24 cellular contexts compared by ENCODE assay signal in genomic region chr1:29286194-29286767, GRCh38.
"Had no signal": no experiment of that assay in that cellular context is flagged by ENCODE, and none has a peak within 500 bp of the region (broad histone marks: within the 10 kb centered on the region; RNA-seq: fewer than 3 reads in every experiment).

No MANE protein-coding gene starts in this region.

- H3K27ac Mint-ChIP-seq: activated CD8-positive, alpha-beta T cell treated with anti-CD3 and anti-CD28 coated beads, Interleukin-2, amount 10 ng/mL, durations not matched to agents 7 days and 5 days; activated naive CD8-positive, alpha-beta T cell treated with anti-CD3 and anti-CD28 coated beads, Interleukin-2, amount 10 ng/mL, durations not matched to agents 7 days and 5 days; memory B cell; nephron progenitor cell had no signal

- H3K4me3 ChIP-seq: cardiac muscle cell, smooth muscle cell, testis had no signal

- H3K27ac ChIP-seq: cardiac muscle cell, testis had no signal

- H3K36me3 Mint-ChIP-seq: activated naive CD8-positive, alpha-beta T cell treated with anti-CD3 and anti-CD28 coated beads, Interleukin-2, amount 10 ng/mL, durations not matched to agents 7 days and 5 days; memory B cell had no signal

- DNase-seq: activated CD4-positive, alpha-beta T cell treated with anti-CD3 and anti-CD28 coated beads for 1 hour; activated CD4-positive, alpha-beta T cell treated with anti-CD3 and anti-CD28 coated beads, Interleukin-2, amount 50 U/mL, for 1 hour; activated CD8-positive, alpha-beta T cell treated with anti-CD3 and anti-CD28 coated beads, Interleukin-2, amount 10 ng/mL, durations not matched to agents 7 days and 5 days; activated naive CD4-positive, alpha-beta T cell treated with Interleukin-2 at 50 U/mL for 16 hours; activated naive CD8-positive, alpha-beta T cell treated with anti-CD3 and anti-CD28 coated beads, Interleukin-2, amount 10 ng/mL, durations not matched to agents 7 days and 5 days; activated T-cell treated with anti-CD3 and anti-CD28 coated beads, Interleukin-2, amount 50 U/mL, for 1 hour; amygdala; dermis blood vessel endothelial cell; effector CD8-positive, alpha-beta T cell; left cardiac atrium; nephron progenitor cell; occipital lobe; stimulated activated CD4-positive, alpha-beta T cell treated with anti-CD3 and anti-CD28 coated beads, Interleukin-2, amount 100 ng/mL, for 48 hours; stimulated activated CD8-positive, alpha-beta memory T cell treated with anti-CD3 and anti-CD28 coated beads, Interleukin-4, amount 100 ng/mL, for 48 hours; stimulated activated naive CD4-positive, alpha-beta T cell; T-helper 1 cell; T-helper 9 cell; testis; trophoblast cell had no signal

- H3K27me3 Mint-ChIP-seq: activated naive CD8-positive, alpha-beta T cell treated with anti-CD3 and anti-CD28 coated beads, Interleukin-2, amount 10 ng/mL, durations not matched to agents 7 days and 5 days had no signal

- ATAC-seq: activated CD8-positive, alpha-beta T cell treated with anti-CD3 and anti-CD28 coated beads, Interleukin-2, amount 10 ng/mL, durations not matched to agents 7 days and 5 days; esophagus mucosa; left cardiac atrium; sciatic nerve had no signal

- H3K9me3 ChIP-seq: testis had no signal

- H3K36me3 ChIP-seq: cardiac muscle cell had no signal

- H3K27me3 ChIP-seq: cardiac muscle cell, testis had no signal

- H3K9me3 Mint-ChIP-seq: activated naive CD8-positive, alpha-beta T cell treated with anti-CD3 and anti-CD28 coated beads, Interleukin-2, amount 10 ng/mL, durations not matched to agents 7 days and 5 days; memory B cell; nephron progenitor cell had no signal

- H3K4me3 Mint-ChIP-seq: activated CD8-positive, alpha-beta T cell treated with anti-CD3 and anti-CD28 coated beads, Interleukin-2, amount 10 ng/mL, durations not matched to agents 7 days and 5 days; activated naive CD8-positive, alpha-beta T cell treated with anti-CD3 and anti-CD28 coated beads, Interleukin-2, amount 10 ng/mL, durations not matched to agents 7 days and 5 days; memory B cell; nephron progenitor cell had no signal

- H3K4me2 ChIP-seq: smooth muscle cell had no signal
